Comparison of ENCODE assay signal across 8 cellular contexts in the genomic region with DNA sequence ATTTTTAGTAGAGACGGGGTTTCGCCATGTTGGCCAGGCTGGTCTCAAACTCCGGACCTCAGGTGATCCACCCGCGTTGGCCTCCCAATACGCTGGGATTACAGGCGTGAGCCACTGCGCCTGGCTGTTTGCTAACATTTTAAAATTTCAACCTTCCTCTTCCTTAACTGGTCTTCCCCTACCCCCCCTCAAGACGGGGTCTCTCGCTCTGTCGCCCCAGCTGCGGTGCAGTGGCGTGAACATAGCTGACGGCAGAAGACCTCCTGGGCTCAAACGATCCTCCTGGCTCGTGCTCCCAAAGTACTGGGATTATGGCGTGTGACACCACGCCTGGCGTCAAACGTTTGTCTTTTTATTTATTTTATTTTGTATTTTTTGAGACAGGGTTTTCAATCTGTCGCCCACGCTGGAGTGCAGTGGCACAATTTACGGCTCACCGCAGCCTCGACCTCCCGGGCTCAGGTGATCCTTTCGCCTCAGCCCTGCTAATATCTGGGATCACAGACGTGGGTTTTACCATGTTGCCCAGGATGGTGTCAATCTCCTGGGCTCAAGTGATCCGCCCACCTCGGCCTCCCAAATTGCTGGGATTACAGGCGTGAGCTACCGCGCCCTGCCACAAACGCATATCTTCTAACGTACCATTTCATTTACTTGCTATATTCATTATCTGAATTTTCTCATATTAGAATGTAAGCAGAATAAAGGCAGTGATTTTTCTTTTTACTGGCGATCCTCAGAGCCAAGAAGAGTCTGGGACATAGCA. TPM values are rescaled to one million over a fixed set of nuclear protein-coding genes. Genes with fewer than 3 reads are reported as not detected.
DNase-seq lines count a peak whose midpoint lies in the region; ATAC-seq and TF ChIP-seq lines count a peak whose summit lies in the region.

No MANE protein-coding gene starts in this region.

- peak overlapping the region; percentile 84 for H3K4me3 Mint-ChIP-seq in activated CD4-positive, alpha-beta T cell treated with anti-CD3 and anti-CD28 coated beads for 36 hours
- peak overlapping the region; percentile 97 for H3K4me3 Mint-ChIP-seq in activated CD8-positive, alpha-beta memory T cell treated with anti-CD3 and anti-CD28 coated beads, Interleukin-2, amount 10 ng/mL, durations not matched to agents 7 days and 5 days

- H3K4me1 Mint-ChIP-seq in activated CD4-positive, alpha-beta T cell treated with anti-CD3 and anti-CD28 coated beads for 36 hours, result peaks cover 27% of the 10 kb centered on the region
- peaks cover 26% of the 10 kb centered on the region for H3K4me1 Mint-ChIP-seq in activated CD8-positive, alpha-beta memory T cell treated with anti-CD3 and anti-CD28 coated beads, Interleukin-2, amount 10 ng/mL, durations not matched to agents 7 days and 5 days

- peak overlapping the region; percentile 98 for H3K27ac Mint-ChIP-seq in activated CD4-positive, alpha-beta T cell treated with anti-CD3 and anti-CD28 coated beads for 36 hours
- H3K27ac Mint-ChIP-seq in activated CD8-positive, alpha-beta memory T cell treated with anti-CD3 and anti-CD28 coated beads, Interleukin-2, amount 10 ng/mL, durations not matched to agents 7 days and 5 days, result peak overlapping the region; percentile 93

- H3K27me3 ChIP-seq in iPS-20b (ENCODE audit: insufficient read depth, low read length) (no peaks in the 10 kb centered on the region), stomach (no peaks in the 10 kb centered on the region)

- H3K9me3 ChIP-seq in iPS-20b (ENCODE audit: insufficient read depth, low read depth, low read length), result no peaks in the 10 kb centered on the region
- no peaks in the 10 kb centered on the region for H3K9me3 ChIP-seq in stomach

- no peak for TF ChIP-seq EP300 in stomach (IDR thresholded peaks at IDR 0.05)

- DNase-seq in activated CD4-positive, alpha-beta T cell treated with anti-CD3 and anti-CD28 coated beads for 36 hours, result no peak
- no peak for DNase-seq in activated CD4-positive, alpha-beta T cell treated with anti-CD3 and anti-CD28 coated beads for 48 hours
- no peak for DNase-seq in activated CD8-positive, alpha-beta memory T cell treated with anti-CD3 and anti-CD28 coated beads, Interleukin-2, amount 10 ng/mL, durations not matched to agents 7 days and 5 days
- DNase-seq in stomach, result peak; percentile 18
- DNase-seq in central memory CD4-positive, alpha-beta T cell, result no peak

- peaks cover 23% of the 10 kb centered on the region for H3K36me3 Mint-ChIP-seq in activated CD4-positive, alpha-beta T cell treated with anti-CD3 and anti-CD28 coated beads for 36 hours (ENCODE audit: low read depth)
- H3K36me3 Mint-ChIP-seq in activated CD8-positive, alpha-beta memory T cell treated with anti-CD3 and anti-CD28 coated beads, Interleukin-2, amount 10 ng/mL, durations not matched to agents 7 days and 5 days, result peaks cover 20% of the 10 kb centered on the region

- H3K4me1 ChIP-seq in iPS-20b (ENCODE audit: insufficient read depth, low read length) (peaks cover 6% of the 10 kb centered on the region; the same call in 1 of the 2 replicates), stomach (peaks cover 8 to 26% (median 22%) of the 10 kb centered on the region in 4 donors)

- H3K27me3 Mint-ChIP-seq in activated CD4-positive, alpha-beta T cell treated with anti-CD3 and anti-CD28 coated beads for 36 hours, result no peaks in the 10 kb centered on the region
- no peaks in the 10 kb centered on the region for H3K27me3 Mint-ChIP-seq in activated CD8-positive, alpha-beta memory T cell treated with anti-CD3 and anti-CD28 coated beads, Interleukin-2, amount 10 ng/mL, durations not matched to agents 7 days and 5 days

- peaks cover 7% of the 10 kb centered on the region for H3K36me3 ChIP-seq in iPS-20b (ENCODE audit: insufficient read depth, low read depth, low read length)
- peaks cover 0 to 3% (median 0%) of the 10 kb centered on the region in 4 donors for H3K36me3 ChIP-seq in stomach

- peak overlapping the region; percentile 94 for H3K4me3 ChIP-seq in iPS-20b (ENCODE audit: low read length)
- peak overlapping the region; percentile 87 to 97 (median 92) for H3K4me3 ChIP-seq in stomach

- H3K9me3 Mint-ChIP-seq in activated CD4-positive, alpha-beta T cell treated with anti-CD3 and anti-CD28 coated beads for 36 hours (ENCODE audit: low read depth), result peaks cover 4% of the 10 kb centered on the region
- peaks cover 4% of the 10 kb centered on the region for H3K9me3 Mint-ChIP-seq in activated CD8-positive, alpha-beta memory T cell treated with anti-CD3 and anti-CD28 coated beads, Interleukin-2, amount 10 ng/mL, durations not matched to agents 7 days and 5 days (ENCODE audit: low read depth)

- CTCF ChIA-PET in activated CD4-positive, alpha-beta T cell treated with anti-CD3 and anti-CD28 coated beads for 36 hours (lab: Charles Lee), result interaction anchor here (1.0 to 1.1 kb wide), 3 partner anchors 14 to 366 kb away, joined by 3 to 5 read pairs (median 5); no protein-coding TSS in a partner anchor
- CTCF ChIA-PET in activated CD8-positive, alpha-beta memory T cell treated with anti-CD3 and anti-CD28 coated beads, Interleukin-2, amount 10 ng/mL, durations not matched to agents 7 days and 5 days (lab: Charles Lee), result interaction anchor here (1.1 to 1.6 kb wide), 2 partner anchors 14 to 366 kb away, joined by 3 to 8 read pairs; no protein-coding TSS in a partner anchor

- peak overlapping the region; percentile 83; the same call in 1 of the 2 replicates for H3K9ac ChIP-seq in iPS-20b (ENCODE audit: low read depth, low read length)

- H3K27ac ChIP-seq in iPS-20b (ENCODE audit: low read length) (peak overlapping the region; percentile 29), stomach (peak overlapping the region in 4 of 5 donors; percentile 69 to 84 (median 78))

- 56 to 66% (median 57%) methylated on average over 36 of the region's 36 CpGs for WGBS in stomach, 5 donors

- ATAC-seq in activated CD4-positive, alpha-beta T cell treated with anti-CD3 and anti-CD28 coated beads for 36 hours, result no peak
- ATAC-seq in activated CD8-positive, alpha-beta memory T cell treated with anti-CD3 and anti-CD28 coated beads, Interleukin-2, amount 10 ng/mL, durations not matched to agents 7 days and 5 days, result no peak
- ATAC-seq in HG02588 (IDR thresholded peaks at IDR 0.05; ENCODE audit: unreplicated experiment) (no peak), GM18498 (IDR thresholded peaks at IDR 0.05; ENCODE audit: unreplicated experiment) (no peak)

- POLR2A ChIA-PET in activated CD4-positive, alpha-beta T cell treated with anti-CD3 and anti-CD28 coated beads for 36 hours (lab: Charles Lee), result interaction anchor here (1.2 to 2.6 kb wide), 2 partner anchors 366 to 380 kb away, joined by 5 to 12 read pairs; partner anchors contain the start of gene MSH6

- no peak for TF ChIP-seq CTCF in stomach (IDR thresholded peaks at IDR 0.05)

- TF ChIP-seq POLR2A in stomach (IDR thresholded peaks at IDR 0.05), result no peak

- intact Hi-C loops in activated CD4-positive, alpha-beta T cell treated with anti-CD3 and anti-CD28 coated beads for 36 hours (cut with DNase I, micrococcal nuclease), result loop anchor here (2.0 to 10.0 kb wide), 4 partner anchors 381 to 1790 kb away; partner anchors contain the start of genes FBXO11 (in 1 of the 2), MSH6 (in 1 of the 2) and SRBD1 (in 1 of the 2)
- intact Hi-C loops in stomach (cut with DNase I; ENCODE audit: low total_unique reads), result no loop called here

RNA-seq across cellular contexts. Expression of gene MSH2, which starts 1.0 kb away (rescaled TPM):
- 10 to 100 TPM; 61.0 to 65.2 TPM for total RNA-seq in activated CD4-positive, alpha-beta T cell treated with anti-CD3 and anti-CD28 coated beads for 36 hours
- 10 to 100 TPM; 45.7 to 57.4 TPM for total RNA-seq in activated CD8-positive, alpha-beta memory T cell treated with anti-CD3 and anti-CD28 coated beads, Interleukin-2, amount 10 ng/mL, durations not matched to agents 7 days and 5 days
- total RNA-seq in stomach, result 10 to 100 TPM in 3 of 5 donors, 1 to 10 TPM in 2; 3.1 to 31.5 (median 13.8) TPM
- polyA plus RNA-seq in stomach, result 1 to 10 TPM; 5.7 to 8.1 (median 6.2) TPM

RNA-seq across cellular contexts. Expression of gene EPCAM, which starts 32.9 kb away (rescaled TPM):
- total RNA-seq in activated CD4-positive, alpha-beta T cell treated with anti-CD3 and anti-CD28 coated beads for 36 hours, result under 1 TPM in 1 of 2 experiments, not detected in 1; 0.27 TPM
- total RNA-seq in activated CD8-positive, alpha-beta memory T cell treated with anti-CD3 and anti-CD28 coated beads, Interleukin-2, amount 10 ng/mL, durations not matched to agents 7 days and 5 days, result under 1 TPM in 1 of 2 experiments, not detected in 1; 0.14 TPM
- total RNA-seq in stomach, result 100 to 1,000 TPM in 3 of 5 donors, 10 to 100 TPM in 2; 19.3 to 509 (median 119) TPM
- 10 to 100 TPM; 24.6 to 82.9 (median 73.9) TPM for polyA plus RNA-seq in stomach

Comparison
In these comparisons a context has a peak if more than half of its experiments do, and no peak if none do; other contexts are left out.
1. RNA of gene EPCAM, which starts 32.9 kb away (total RNA-seq): 19.3 to 509 TPM in stomach; 0.27 TPM in activated CD4-positive, alpha-beta T cell treated with anti-CD3 and anti-CD28 coated beads for 36 hours and 0.14 TPM in activated CD8-positive, alpha-beta memory T cell treated with anti-CD3 and anti-CD28 coated beads, Interleukin-2, amount 10 ng/mL, durations not matched to agents 7 days and 5 days; every median in the first group is over 10 times any median in the second.